In genomic region chr6:12353731-12354130, GRCh38 we compare ENCODE assay signal across 22 cellular contexts.
DNase-seq lines count a peak whose midpoint lies in the region; ATAC-seq, FAIRE-seq and TF ChIP-seq lines count a peak whose summit lies in the region.
"Had no signal": no experiment of that assay in that cellular context is flagged by ENCODE, and none has a peak within 500 bp of the region (broad histone marks: within the 10 kb centered on the region; RNA-seq: fewer than 3 reads in every experiment).

No MANE protein-coding gene starts in this region.

- no peak overlapping the region for H3K27ac ChIP-seq in H9 (ENCODE audit: insufficient read length, low read depth, low read length)
- peak overlapping the region; percentile 96 for H3K27ac ChIP-seq in keratinocyte (ENCODE audit: control insufficient read depth, insufficient read depth, low read length)
- H3K27ac ChIP-seq in smooth muscle cell (ENCODE audit: low read depth), result peak overlapping the region; percentile 64
- H3K27ac ChIP-seq: PC-9 had no signal

- H2BK15ac ChIP-seq in H9 (ENCODE audit: low read depth, low read length), result no peak overlapping the region

- no peaks in the 10 kb centered on the region for H3K27me3 ChIP-seq in H9 (ENCODE audit: insufficient read depth, low read length)
- H3K27me3 ChIP-seq in keratinocyte (ENCODE audit: control insufficient read depth, extremely low read depth, insufficient read depth, low read length), result no peaks in the 10 kb centered on the region
- H3K27me3 ChIP-seq in smooth muscle cell (ENCODE audit: low read depth), result no peaks in the 10 kb centered on the region
- H3K27me3 ChIP-seq: sigmoid colon had no signal

- no peaks in the 10 kb centered on the region for H4K20me1 ChIP-seq in H9 (ENCODE audit: control insufficient read depth, insufficient read depth, insufficient read length)
- no peaks in the 10 kb centered on the region for H4K20me1 ChIP-seq in keratinocyte (ENCODE audit: control insufficient read depth, extremely low read depth, insufficient read depth, low read length)
- no peaks in the 10 kb centered on the region for H4K20me1 ChIP-seq in smooth muscle cell (ENCODE audit: low read depth)

- no peak overlapping the region for H2BK5ac ChIP-seq in H9 (ENCODE audit: insufficient read length, low read length)

- FAIRE-seq in keratinocyte (lab: Jason Lieb, UNC), result peak; percentile 51
- FAIRE-seq: endometrium had no signal

- H3K9me3 Mint-ChIP-seq in H9, result peaks cover 37 to 39% of the 10 kb centered on the region in 2 experiments
- H3K9me3 Mint-ChIP-seq in chondrocyte (ENCODE audit: low read depth), result peaks cover 15% of the 10 kb centered on the region

- no peak overlapping the region for H4K91ac ChIP-seq in H9 (ENCODE audit: insufficient read length, low read depth, low read length)

- no peaks in the 10 kb centered on the region for H3K79me2 ChIP-seq in H9 (ENCODE audit: insufficient read depth, low read length)
- H3K79me2 ChIP-seq in keratinocyte (ENCODE audit: control insufficient read depth, insufficient read depth, low read length), result no peaks in the 10 kb centered on the region
- no peaks in the 10 kb centered on the region for H3K79me2 ChIP-seq in smooth muscle cell (ENCODE audit: low read depth)

- H2AFZ ChIP-seq in H9 (ENCODE audit: low read length), result no peak overlapping the region
- no peak overlapping the region for H2AFZ ChIP-seq in keratinocyte (ENCODE audit: control insufficient read depth, low read length)
- no peak overlapping the region for H2AFZ ChIP-seq in smooth muscle cell (ENCODE audit: low read depth)
- H2AFZ ChIP-seq: PC-9 had no signal

- DNase-seq in H9 (no peak), chondrocyte (ENCODE audit: low spot score) (no peak), keratinocyte (ENCODE audit: low read depth, low spot score) (no peak), smooth muscle cell (lab: John Stamatoyannopoulos, UW; ENCODE audit: unreplicated experiment) (no peak), NCI-H2107 treated with DMSO at 0.1 percent for 48 hours (lab: John Stamatoyannopoulos, UW; ENCODE audit: unreplicated experiment) (no peak), COLO668 (lab: John Stamatoyannopoulos, UW; ENCODE audit: unreplicated experiment) (no peak), kidney glomerular epithelial cell (lab: John Stamatoyannopoulos, UW) (no peak)
- DNase-seq: activated CD4-positive, alpha-beta T cell treated with anti-CD3 and anti-CD28 coated beads, Interleukin-2, amount 10 ng/mL, durations not matched to agents 24 days and 14 days; C1 segment of cervical spinal cord; DMS153; midbrain; MV-4-11; NCI-H2107; PC-9; sigmoid colon; stimulated activated CD4-positive, alpha-beta T cell treated with anti-CD3 and anti-CD28 coated beads, Interleukin-4, amount 100 ng/mL, for 1 hour; stimulated activated CD8-positive, alpha-beta memory T cell treated with anti-CD3 and anti-CD28 coated beads, Interleukin-4, amount 100 ng/mL, for 48 hours had no signal

- H3K36me3 ChIP-seq in keratinocyte (ENCODE audit: control insufficient read depth in 2 of 2, extremely low read depth in 1 of 2, insufficient read depth in 2 of 2, low read length in 2 of 2), result no peaks in the 10 kb centered on the region
- no peaks in the 10 kb centered on the region for H3K36me3 ChIP-seq in smooth muscle cell (ENCODE audit: low read depth)
- H3K36me3 ChIP-seq: sigmoid colon had no signal

- no peak overlapping the region for H3T11ph ChIP-seq in H9 (ENCODE audit: low read length)

- no peak overlapping the region for H2AK5ac ChIP-seq in H9 (ENCODE audit: insufficient read length, low read length)

- H3K4ac ChIP-seq in H9 (ENCODE audit: low read depth, low read length), result no peak overlapping the region

- H3K4me2 ChIP-seq in H9 (ENCODE audit: insufficient read depth, insufficient read length, low read length) (no peak overlapping the region), keratinocyte (ENCODE audit: control insufficient read depth, extremely low read depth, insufficient read depth, low read depth, low read length) (no peak overlapping the region), smooth muscle cell (no peak overlapping the region)
- H3K4me2 ChIP-seq: PC-9 had no signal

- no peaks in the 10 kb centered on the region for H3K9me1 ChIP-seq in keratinocyte (ENCODE audit: control insufficient read depth, extremely low read depth, insufficient read depth, low read length)

- no peak overlapping the region for H4K5ac ChIP-seq in H9 (ENCODE audit: insufficient read length, low read depth, low read length)

- H2BK12ac ChIP-seq in H9 (ENCODE audit: insufficient read length, low read depth, low read length), result no peak overlapping the region

- no peak overlapping the region for H3K4me3 ChIP-seq in keratinocyte (ENCODE audit: control insufficient read depth in 2 of 3, extremely low read depth in 1 of 3, insufficient read depth in 2 of 3, low read depth in 1 of 3, low read length in 3 of 3)
- H3K4me3 ChIP-seq in smooth muscle cell, result no peak overlapping the region
- H3K4me3 ChIP-seq: PC-9, sigmoid colon had no signal

- no peak overlapping the region for H2BK120ac ChIP-seq in H9 (ENCODE audit: low read depth, low read length, poor library complexity, severe bottlenecking)

- no peaks in the 10 kb centered on the region for H3K23me2 ChIP-seq in H9 (ENCODE audit: insufficient read length, low read depth, low read length, poor library complexity, severe bottlenecking)

- H3K9ac ChIP-seq in H9 (ENCODE audit: extremely low read depth, insufficient read length, low read length) (no peak overlapping the region), keratinocyte (ENCODE audit: control insufficient read depth, extremely low read depth, insufficient read depth, low read length) (no peak overlapping the region), smooth muscle cell (ENCODE audit: low read depth) (no peak overlapping the region)

- no peak for ATAC-seq in HG03342 (IDR thresholded peaks at IDR 0.05; ENCODE audit: unreplicated experiment)

- H3K18ac ChIP-seq in H9 (ENCODE audit: insufficient read length, low read depth, low read length), result no peak overlapping the region

- no peak overlapping the region for H2BK20ac ChIP-seq in H9 (ENCODE audit: low read depth, low read length, poor library complexity, severe bottlenecking)

- no CpG with 5 or more reads among the region's 3 CpGs for WGBS in H9 (ENCODE audit: extremely low coverage, insufficient read length, low lambda C conversion rate)
- 69% methylated on average over 3 of the region's 3 CpGs for whole genome bisulfite sequencing in smooth muscle cell (ENCODE audit: low lambda C conversion rate)

- H3K27ac Mint-ChIP-seq in H9 (peak overlapping the region in 2 of 3 experiments; percentile 16 to 67; a peak in 2 of 7 replicates), chondrocyte (ENCODE audit: unreplicated experiment) (peak overlapping the region; percentile 98)
- H3K27ac Mint-ChIP-seq: activated CD4-positive, alpha-beta T cell treated with anti-CD3 and anti-CD28 coated beads, Interleukin-2, amount 10 ng/mL, durations not matched to agents 24 days and 14 days; activated naive CD4-positive, alpha-beta T cell treated with anti-CD3 and anti-CD28 coated beads, Interleukin-2, amount 50 U/mL, for 24 hours; IgD-negative memory B cell had no signal

- no peaks in the 10 kb centered on the region; the same call in 1 of the 2 replicates for H3K27me3 Mint-ChIP-seq in H9 (ENCODE audit: low read depth)
- H3K27me3 Mint-ChIP-seq in chondrocyte (ENCODE audit: low read depth), result no peaks in the 10 kb centered on the region

- no peak overlapping the region for H3K14ac ChIP-seq in H9 (ENCODE audit: insufficient read depth, low read length)

- dilution Hi-C loops in keratinocyte (cut with MboI; ENCODE audit: extremely low pct_ligation_motif_present, low sequenced_read_pairs), result no loop called here

- TF ChIP-seq CTCF in H9 (conservative IDR thresholded peaks at IDR 0.05) (no peak), chondrocyte (IDR thresholded peaks at IDR 0.05) (no peak), keratinocyte (optimal IDR thresholded peaks at IDR 0.05 in 1 of 3, IDR thresholded peaks at IDR 0.05 in 1 of 3, conservative IDR thresholded peaks at IDR 0.05 in 1 of 3; ENCODE audit: extremely low read depth in 1 of 3, insufficient read depth in 2 of 3, low read length in 3 of 3) (no peak), smooth muscle cell (IDR thresholded peaks at IDR 0.05; ENCODE audit: borderline replicate concordance, insufficient read depth, poor library complexity, severe bottlenecking) (no peak)

- no peaks in the 10 kb centered on the region for H3F3A ChIP-seq in smooth muscle cell (ENCODE audit: low read depth)

- 0 out of 2 replicates have a peak, but pooled peaks cover 4% of the 10 kb centered on the region for H3K4me1 ChIP-seq in H9 (ENCODE audit: insufficient read depth, low read length)
- peaks cover 54% of the 10 kb centered on the region for H3K4me1 ChIP-seq in keratinocyte (ENCODE audit: control insufficient read depth, extremely low read depth, insufficient read depth, low read length)
- H3K4me1 ChIP-seq in smooth muscle cell (ENCODE audit: low read depth), result peaks cover 22% of the 10 kb centered on the region

- peaks cover 25 to 38% (median 32%) of the 10 kb centered on the region in 3 experiments for H3K36me3 Mint-ChIP-seq in H9 (ENCODE audit: insufficient read depth in 1 of 3, low read depth in 3 of 3)
- peaks cover 14% of the 10 kb centered on the region for H3K36me3 Mint-ChIP-seq in chondrocyte (ENCODE audit: low read depth)

- H3K56ac ChIP-seq in H9 (ENCODE audit: insufficient read length, low read depth, low read length), result no peak overlapping the region

- H4K8ac ChIP-seq in H9 (replicated peaks; ENCODE audit: insufficient read length, low read depth, low read length), result no peak overlapping the region

- H3K4me1 Mint-ChIP-seq in H9 (peaks cover 36 to 48% of the 10 kb centered on the region in 2 experiments), chondrocyte (ENCODE audit: low read depth) (peaks cover 50% of the 10 kb centered on the region)
- H3K4me1 Mint-ChIP-seq: activated CD4-positive, alpha-beta T cell treated with anti-CD3 and anti-CD28 coated beads, Interleukin-2, amount 10 ng/mL, durations not matched to agents 24 days and 14 days; activated naive CD4-positive, alpha-beta T cell treated with anti-CD3 and anti-CD28 coated beads, Interleukin-2, amount 50 U/mL, for 24 hours; central memory CD8-positive, alpha-beta T cell had no signal

- H3K23ac ChIP-seq in H9 (ENCODE audit: insufficient read length, low read depth, low read length), result no peak overlapping the region

- H3K9me3 ChIP-seq in H9 (ENCODE audit: control insufficient read depth, low read depth, low read length), result peaks cover 12% of the 10 kb centered on the region
- peaks cover 3% of the 10 kb centered on the region for H3K9me3 ChIP-seq in keratinocyte (ENCODE audit: control insufficient read depth, low read depth, low read length)
- H3K9me3 ChIP-seq in smooth muscle cell (replicated peaks; ENCODE audit: low read depth), result peaks cover 3% of the 10 kb centered on the region

- H3K4me3 Mint-ChIP-seq in H9, result no peak overlapping the region
- no peak overlapping the region for H3K4me3 Mint-ChIP-seq in chondrocyte (ENCODE audit: unreplicated experiment)
- H3K4me3 Mint-ChIP-seq: activated CD4-positive, alpha-beta T cell treated with anti-CD3 and anti-CD28 coated beads, Interleukin-2, amount 10 ng/mL, durations not matched to agents 24 days and 14 days; activated naive CD4-positive, alpha-beta T cell treated with anti-CD3 and anti-CD28 coated beads, Interleukin-2, amount 50 U/mL, for 24 hours; central memory CD8-positive, alpha-beta T cell; IgD-negative memory B cell had no signal

- no peaks in the 10 kb centered on the region for H3K79me1 ChIP-seq in H9 (ENCODE audit: insufficient read depth, low read depth, low read length, poor library complexity, severe bottlenecking)
